ENCODE assay signal across 17 cellular contexts in genomic region chr4:101563126-101563525, GRCh38.
DNase-seq lines count a peak whose midpoint lies in the region; ATAC-seq and TF ChIP-seq lines count a peak whose summit lies in the region.
"Had no signal": no experiment of that assay in that cellular context is flagged by ENCODE, and none has a peak within 500 bp of the region (broad histone marks: within the 10 kb centered on the region; RNA-seq: fewer than 3 reads in every experiment).

No MANE protein-coding gene starts in this region.

- H3K27me3 ChIP-seq in right cardiac atrium (ENCODE audit: control insufficient read depth, insufficient read depth) (no peaks in the 10 kb centered on the region), left ventricle myocardium inferior (ENCODE audit: low read depth) (no peaks in the 10 kb centered on the region)
- H3K27me3 ChIP-seq: BLaER1 treated with 17β-estradiol and CSF1 and Interleukin-3, amounts not matched to agents 10 nM and 100 nM had no signal

- no peak for TF ChIP-seq CTCF in left ventricle myocardium inferior (IDR thresholded peaks at IDR 0.05; ENCODE audit: borderline replicate concordance)
- TF ChIP-seq CTCF in fibroblast of pulmonary artery (IDR thresholded peaks at IDR 0.05; ENCODE audit: low read length, missing control alignments), result no peak

- intact Hi-C loops in right cardiac atrium (cut with DNase I), result no loop called here
- intact Hi-C loops in left ventricle myocardium inferior (cut with micrococcal nuclease), result no loop called here

- no peaks in the 10 kb centered on the region for H3K4me1 ChIP-seq in right cardiac atrium (ENCODE audit: control insufficient read depth, insufficient read depth, low read length)
- no peaks in the 10 kb centered on the region for H3K4me1 ChIP-seq in left ventricle myocardium inferior
- H3K4me1 ChIP-seq: BLaER1 treated with 17β-estradiol and CSF1 and Interleukin-3, amounts not matched to agents 10 nM and 100 nM; Caco-2 had no signal

- 58% methylated on average over 5 of the region's 5 CpGs for WGBS in right cardiac atrium

- DNase-seq in right cardiac atrium (peak; percentile 33 to 71 (median 39)), left ventricle myocardium inferior (no peak), amniotic epithelial cell (ENCODE audit: low read depth) (peak; percentile 65), fibroblast of pulmonary artery (ENCODE audit: low read depth) (peak; percentile 28), AML-193 (lab: John Stamatoyannopoulos, UW) (no peak)
- no peak for DNase-seq in activated T-cell treated with anti-CD3 and anti-CD28 coated beads, Interleukin-2, amount 50 U/mL, for 1 hour
- DNase-seq: 8988T; ACHN; Caco-2; Calu3; CD4-positive, alpha-beta T cell; CD8-positive, alpha-beta T cell; DMS79 treated with DMSO at 0.1 percent for 48 hours; GF-D8 had no signal

- peak in 1 of 2 donors; percentile 70 for ATAC-seq in right cardiac atrium
- ATAC-seq in GM21526 (IDR thresholded peaks at IDR 0.05; ENCODE audit: low FRiP score, unreplicated experiment), result no peak
- ATAC-seq: CD8-positive, alpha-beta T cell had no signal

- H3K27ac ChIP-seq in right cardiac atrium (ENCODE audit: low read length) (no peak overlapping the region), left ventricle myocardium inferior (replicated peaks) (no peak overlapping the region)
- H3K27ac ChIP-seq: BLaER1 treated with 17β-estradiol and CSF1 and Interleukin-3, amounts not matched to agents 10 nM and 100 nM; C4-2B had no signal

- H3K36me3 ChIP-seq in left ventricle myocardium inferior, result no peaks in the 10 kb centered on the region
- H3K36me3 ChIP-seq: BLaER1 treated with 17β-estradiol and CSF1 and Interleukin-3, amounts not matched to agents 10 nM and 100 nM had no signal

- no peaks in the 10 kb centered on the region for H3K9me3 ChIP-seq in right cardiac atrium (ENCODE audit: control insufficient read depth, low read length)
- H3K9me3 ChIP-seq in left ventricle myocardium inferior (replicated peaks), result peaks cover 30% of the 10 kb centered on the region

- H3K4me3 ChIP-seq in right cardiac atrium (ENCODE audit: low read length) (no peak overlapping the region), left ventricle myocardium inferior (no peak overlapping the region), fibroblast of pulmonary artery (replicated peaks; ENCODE audit: low read depth, low read length) (no peak overlapping the region)
- H3K4me3 ChIP-seq: BLaER1 treated with 17β-estradiol and CSF1 and Interleukin-3, amounts not matched to agents 10 nM and 100 nM had no signal

Comparison
In these comparisons a context has a peak if more than half of its experiments do, and no peak if none do; other contexts are left out.
1. DNase-seq: peak in right cardiac atrium (3 of 3), amniotic epithelial cell (single experiment) and fibroblast of pulmonary artery (single experiment); none in left ventricle myocardium inferior (single experiment), activated T-cell treated with anti-CD3 and anti-CD28 coated beads, Interleukin-2, amount 50 U/mL, for 1 hour (single experiment) and AML-193 (0 of 2).